8 cellular contexts compared by ENCODE assay signal in genomic region chr5:14582797-14583137, GRCh38. TPM values are rescaled to one million over a fixed set of nuclear protein-coding genes. Genes with fewer than 3 reads are reported as not detected.
DNase-seq lines count a peak whose midpoint lies in the region; ATAC-seq, FAIRE-seq and TF ChIP-seq lines count a peak whose summit lies in the region.

No MANE protein-coding gene starts in this region.

- no peak overlapping the region for H2AFZ ChIP-seq in neural progenitor cell (replicated peaks)

- H3K9ac ChIP-seq in duodenal mucosa (ENCODE audit: low read depth in 1 of 2, low read length in 2 of 2) (peak overlapping the region; percentile 66 to 84), neural progenitor cell (no peak overlapping the region)

- no peaks in the 10 kb centered on the region for H3K36me3 Mint-ChIP-seq in neural progenitor cell

- peaks cover 5% of the 10 kb centered on the region for H3K9me3 Mint-ChIP-seq in neural progenitor cell

- FAIRE-seq in H54 (lab: Jason Lieb, UNC), result no peak

- DNase-seq in COR-L47 (lab: John Stamatoyannopoulos, UW) (peak; percentile 48), NCI-H1694 (lab: John Stamatoyannopoulos, UW) (peak; percentile 36), neural progenitor cell (ENCODE audit: low spot score) (no peak), H54 (ENCODE audit: insufficient read length, low spot score) (no peak), GM19240 (ENCODE audit: insufficient read length, low spot score) (no peak)

- H3K27me3 Mint-ChIP-seq in neural progenitor cell (ENCODE audit: insufficient read depth, low read depth), result peaks cover 21% of the 10 kb centered on the region

- H4K20me1 ChIP-seq in neural progenitor cell (ENCODE audit: low read depth), result no peaks in the 10 kb centered on the region

- peaks cover 25 to 29% of the 10 kb centered on the region in 2 donors for H3K4me1 ChIP-seq in duodenal mucosa (ENCODE audit: control insufficient read depth in 1 of 2, insufficient read depth in 2 of 2, low read length in 2 of 2)
- H3K4me1 ChIP-seq in neural progenitor cell, result peaks cover 5% of the 10 kb centered on the region

- no peaks in the 10 kb centered on the region for H3K79me2 ChIP-seq in neural progenitor cell (ENCODE audit: low read depth)

- ATAC-seq in HG03442 (IDR thresholded peaks at IDR 0.05; ENCODE audit: unreplicated experiment) (no peak), GM19328 (IDR thresholded peaks at IDR 0.05; ENCODE audit: unreplicated experiment) (no peak)

- peaks cover 6% of the 10 kb centered on the region for H3F3A ChIP-seq in neural progenitor cell (ENCODE audit: low read depth)

- no peaks in the 10 kb centered on the region for H3K9me3 ChIP-seq in duodenal mucosa (ENCODE audit: control insufficient read depth in 1 of 2, low read length in 2 of 2)
- H3K9me3 ChIP-seq in neural progenitor cell (ENCODE audit: low read depth), result no peaks in the 10 kb centered on the region

- H3K27ac Mint-ChIP-seq in neural progenitor cell, result no peak overlapping the region

- peak overlapping the region; percentile 96 for H3K4me2 ChIP-seq in neural progenitor cell

- H3K36me3 ChIP-seq in duodenal mucosa (ENCODE audit: control insufficient read depth in 1 of 2, insufficient read depth in 2 of 2, low read length in 2 of 2), result no peaks in the 10 kb centered on the region
- no peaks in the 10 kb centered on the region for H3K36me3 ChIP-seq in neural progenitor cell

- H3K27ac ChIP-seq in duodenal mucosa (ENCODE audit: low read depth, low read length), result no peak overlapping the region
- no peak overlapping the region for H3K27ac ChIP-seq in neural progenitor cell

- no peak for TF ChIP-seq POLR2A in H54 (IDR thresholded peaks at IDR 0.05; ENCODE audit: low read depth, low read length)

- H3K4me3 ChIP-seq in duodenal mucosa (ENCODE audit: low read depth in 1 of 2, low read length in 2 of 2) (peak overlapping the region; percentile 81 to 84), neural progenitor cell (peak overlapping the region; percentile 82)

- peak overlapping the region; percentile 85 for H3K4me3 Mint-ChIP-seq in neural progenitor cell

- TF ChIP-seq CTCF in neural progenitor cell (IDR thresholded peaks at IDR 0.05), result no peak

- peaks cover 7% of the 10 kb centered on the region for H3K4me1 Mint-ChIP-seq in neural progenitor cell

- H3K27me3 ChIP-seq in duodenal mucosa (ENCODE audit: control insufficient read depth in 1 of 2, insufficient read depth in 2 of 2, low read length in 2 of 2) (no peaks in the 10 kb centered on the region), neural progenitor cell (peaks cover 52% of the 10 kb centered on the region)

RNA-seq across cellular contexts. Expression of gene OTULINL, which starts 1.2 kb away (rescaled TPM):
- 4.9 and 10.6 TPM in 2 replicates for total RNA-seq in neural progenitor cell (ENCODE audit: low replicate concordance)

Comparison
In these comparisons a context has a peak if more than half of its experiments do, and no peak if none do; other contexts are left out.
1. DNase-seq: peak in COR-L47 (single experiment) and NCI-H1694 (single experiment); none in neural progenitor cell (single experiment), H54 (single experiment) and GM19240 (single experiment).